Comparison of ENCODE assay signal across 5 cellular contexts in genomic region chr2:110999626-111000025, GRCh38.
"Had no signal": no experiment of that assay in that cellular context is flagged by ENCODE, and none has a peak within 500 bp of the region (broad histone marks: within the 10 kb centered on the region; RNA-seq: fewer than 3 reads in every experiment).

No MANE protein-coding gene starts in this region.

- ATAC-seq: GM23338 had no signal

- H2AFZ ChIP-seq: GM23338 had no signal

- DNase-seq: H9, HCEC 1CT, IMR-90, KBM-7 had no signal

- H3K4me2 ChIP-seq: GM23338 had no signal

- H3K4me3 ChIP-seq: GM23338 had no signal
